ENCODE assay signal across 8 cellular contexts in the genomic region with DNA sequence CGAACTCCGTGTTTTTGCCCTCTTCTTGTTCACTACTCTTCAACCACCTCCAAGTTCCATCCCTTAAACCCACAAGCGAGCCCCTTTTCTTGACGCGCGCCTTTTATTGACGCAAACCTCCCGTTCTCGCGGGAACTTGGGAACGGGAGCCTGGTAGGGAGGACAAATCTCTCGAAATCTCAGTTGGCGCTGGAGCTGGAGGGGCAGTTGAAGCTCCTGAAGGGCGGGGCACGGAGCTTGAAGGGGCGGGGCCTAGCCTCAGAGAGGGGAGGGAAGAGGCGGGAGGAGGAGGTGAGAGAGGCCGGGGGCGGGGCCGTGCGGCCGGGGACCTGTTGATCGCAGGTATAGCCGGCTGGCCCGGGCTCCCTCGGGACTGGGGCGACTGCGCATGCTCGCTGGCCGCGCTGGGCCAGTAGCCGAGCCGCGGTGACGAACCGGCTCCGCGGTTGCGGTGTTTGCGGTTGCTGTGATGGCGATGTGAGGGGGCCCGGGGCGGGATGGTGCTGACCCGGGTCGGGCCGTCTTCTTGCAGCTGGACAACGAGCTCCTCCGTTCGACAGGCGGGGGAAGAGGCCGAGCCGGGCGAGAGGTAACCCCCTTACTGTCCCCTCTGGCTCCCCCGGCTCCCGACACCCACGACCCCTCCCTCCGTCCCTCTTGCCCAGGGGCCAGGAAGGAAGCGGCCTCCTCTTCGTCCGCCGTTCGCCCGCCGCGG. TPM values are rescaled to one million over a fixed set of nuclear protein-coding genes. Genes with fewer than 3 reads are reported as not detected.
A peak's percentile ranks its signal among the peaks of the same experiment; 100 is the strongest.
DNase-seq lines count a peak whose midpoint lies in the region; ATAC-seq and TF ChIP-seq lines count a peak whose summit lies in the region.

A gene (plus strand): TSS at position 395 of the 715 bp plus-strand sequence. CDS start 14,835 bp downstream, outside the sequence.

- intact Hi-C loops in aorta (cut with DNase I) = loop anchor here in 1 of 2 donors (10.0 kb wide), 2 partner anchors 152 to 252 kb away; a partner anchor contains a TSS

- H3K27ac ChIP-seq in rectal smooth muscle tissue (ENCODE audit: low read depth, low read length) = peak within 1 kb of the TSS; percentile 67
- H3K27ac ChIP-seq in aorta (ENCODE audit: low read depth in 1 of 2, low read length in 2 of 2) = peak within 1 kb of the TSS in 1 of 2 donors; percentile 65

- 0 to 1% methylated on average over 35 to 65 of the region's 65 CpGs for WGBS in aorta, 2 donors

- peak; percentile 93 for DNase-seq in NCI-H1694 treated with DMSO at 0.1 percent for 48 hours (lab: John Stamatoyannopoulos, UW)
- DNase-seq in T-helper 22 cell (ENCODE audit: low read depth) = peak; percentile 90
- DNase-seq in astrocyte of the cerebellum (ENCODE audit: low read depth) = peak; percentile 97
- peak; percentile 93 for DNase-seq in hepatic stellate cell (ENCODE audit: low spot score)
- peak; percentile 98 for DNase-seq in aorta

- no peak for TF ChIP-seq CTCF in astrocyte of the cerebellum (IDR thresholded peaks at IDR 0.05; ENCODE audit: low read depth, low read length, missing control alignments)

- no peaks in the 10 kb centered on the region for H3K27me3 ChIP-seq in rectal smooth muscle tissue (ENCODE audit: control insufficient read depth, insufficient read depth, low read length)
- H3K27me3 ChIP-seq in aorta (ENCODE audit: control insufficient read depth in 1 of 2, insufficient read depth in 2 of 2, low read length in 1 of 2) = no peaks in the 10 kb centered on the region

- peak within 1 kb of the TSS; percentile 82 for H3K4me3 ChIP-seq in astrocyte of the cerebellum (ENCODE audit: low read depth, low read length)
- peak within 1 kb of the TSS; percentile 93 for H3K4me3 ChIP-seq in rectal smooth muscle tissue (ENCODE audit: low read length)
- peak within 1 kb of the TSS; percentile 88 for H3K4me3 ChIP-seq in aorta (ENCODE audit: low read length in 2 of 2)

- H3K36me3 ChIP-seq in rectal smooth muscle tissue (ENCODE audit: control insufficient read depth, insufficient read depth, low read length) (no peaks in the 10 kb centered on the region), aorta (ENCODE audit: control insufficient read depth in 1 of 2, insufficient read depth in 2 of 2, low read length in 1 of 2) (no peaks in the 10 kb centered on the region)

- in situ Hi-C loops in astrocyte of the cerebellum (cut with HindIII; ENCODE audit: low sequenced_read_pairs) = no loop called here

- H3K4me1 ChIP-seq in rectal smooth muscle tissue (ENCODE audit: control insufficient read depth, insufficient read depth, low read length) = no peaks in the 10 kb centered on the region
- peaks cover 0 to 3% of the 10 kb centered on the region in 2 donors for H3K4me1 ChIP-seq in aorta (ENCODE audit: control insufficient read depth in 1 of 2, insufficient read depth in 2 of 2, low read length in 2 of 2)

- peak; percentile 90 for ATAC-seq in GM18498 (IDR thresholded peaks at IDR 0.05; ENCODE audit: unreplicated experiment)
- ATAC-seq in HG02885 (IDR thresholded peaks at IDR 0.05; ENCODE audit: poor library complexity, unreplicated experiment) = peak; percentile 88
- ATAC-seq in aorta (ENCODE audit: low FRiP score) = peak; percentile 99

- peak within 1 kb of the TSS; percentile 35 for H3K9ac ChIP-seq in rectal smooth muscle tissue (ENCODE audit: low read length)

- H3K9me3 ChIP-seq in aorta (ENCODE audit: control insufficient read depth, low read length) = no peaks in the 10 kb centered on the region

RNA-seq across cellular contexts. Expression of the gene that starts here (rescaled TPM):
- total RNA-seq in aorta = 10 to 100 TPM; 21.6 to 25.7 TPM
- 10 to 100 TPM in 1 of 2 donors, 1 to 10 TPM in 1; 6.9 to 10.5 TPM for polyA plus RNA-seq in aorta
